Comparison of ENCODE assay signal across 37 cellular contexts in genomic region chr7:51148216-51148615, GRCh38.
DNase-seq lines count a peak whose midpoint lies in the region; ATAC-seq, FAIRE-seq and TF ChIP-seq lines count a peak whose summit lies in the region.
"Had no signal": no experiment of that assay in that cellular context is flagged by ENCODE, and none has a peak within 500 bp of the region (broad histone marks: within the 10 kb centered on the region; RNA-seq: fewer than 3 reads in every experiment).

No MANE protein-coding gene starts in this region.

- H3K9me3 ChIP-seq in H1 (ENCODE audit: insufficient read depth in 2 of 2, low read depth in 1 of 2, low read length in 1 of 2) (no peaks in the 10 kb centered on the region; a peak in 1 of 4 replicates), lung (ENCODE audit: control insufficient read depth in 2 of 2, insufficient read depth in 1 of 2, low read length in 1 of 2) (peaks cover 0 to 7% of the 10 kb centered on the region in 2 donors)
- H3K9me3 ChIP-seq: BE2C had no signal

- TF ChIP-seq CTCF in H1 (IDR thresholded peaks at IDR 0.05; ENCODE audit: control extremely low read depth in 1 of 3, insufficient read depth in 1 of 3, low read depth in 1 of 3, low read length in 3 of 3) (no peak), lung (IDR thresholded peaks at IDR 0.05; ENCODE audit: control extremely low read depth, extremely low read depth) (no peak)

- no peak overlapping the region for H4K91ac ChIP-seq in H1 (replicated peaks; ENCODE audit: insufficient read length, low read length)

- peaks cover 0 to 6% (median 4%) of the 10 kb centered on the region in 4 experiments; a peak in 5 of 7 replicates for H3K4me1 ChIP-seq in H1 (replicated peaks in 1 of 4; ENCODE audit: control insufficient read depth in 3 of 4, insufficient read depth in 4 of 4, low read length in 3 of 4)
- no peaks in the 10 kb centered on the region for H3K4me1 ChIP-seq in lung (ENCODE audit: control insufficient read depth in 2 of 2, insufficient read depth in 2 of 2, low read length in 2 of 2)
- H3K4me1 ChIP-seq: A549, BE2C, Caco-2 had no signal

- H2AK5ac ChIP-seq in H1 (ENCODE audit: low read depth, low read length) = peak overlapping the region; percentile 24; the same call in 1 of the 2 replicates

- H3K4me3 Mint-ChIP-seq in activated naive CD4-positive, alpha-beta T cell treated with anti-CD3 and anti-CD28 coated beads, Interleukin-2, amount 10 ng/mL, durations not matched to agents 7 days and 5 days = no peak overlapping the region
- H3K4me3 Mint-ChIP-seq: B cell; CD14-positive monocyte; CD4-positive, alpha-beta memory T cell; CD4-positive, alpha-beta T cell; CD4-positive, CD25-positive, alpha-beta regulatory T cell; CD8-positive, alpha-beta memory T cell; CD8-positive, alpha-beta T cell had no signal

- no peaks in the 10 kb centered on the region for H4K20me1 ChIP-seq in H1 (replicated peaks in 1 of 2; ENCODE audit: control insufficient read depth in 1 of 2, insufficient read depth in 2 of 2, low read length in 2 of 2)
- H4K20me1 ChIP-seq: BLaER1; BLaER1 treated with 17β-estradiol and CSF1 and Interleukin-3, amounts not matched to agents 10 nM and 100 nM had no signal

- no peak for FAIRE-seq in H1 (lab: Jason Lieb, UNC)
- FAIRE-seq: A204.1, A549, D721Med had no signal

- H3K4me3 ChIP-seq in H1 (ENCODE audit: extremely low read depth in 1 of 4, insufficient read depth in 2 of 4, low read depth in 3 of 4, low read length in 4 of 4) (no peak overlapping the region), lung (no peak overlapping the region)
- H3K4me3 ChIP-seq: A549, BLaER1 had no signal

- no peak for TF ChIP-seq RAD21 in H1 (IDR thresholded peaks at IDR 0.05 in 1 of 2, conservative IDR thresholded peaks at IDR 0.05 in 1 of 2; ENCODE audit: low read depth in 2 of 2, low read length in 2 of 2)

- H3K36me3 Mint-ChIP-seq in activated naive CD4-positive, alpha-beta T cell treated with anti-CD3 and anti-CD28 coated beads, Interleukin-2, amount 10 ng/mL, durations not matched to agents 7 days and 5 days = no peaks in the 10 kb centered on the region
- H3K36me3 Mint-ChIP-seq: CD14-positive monocyte; CD4-positive, alpha-beta memory T cell; CD4-positive, CD25-positive, alpha-beta regulatory T cell; CD8-positive, alpha-beta memory T cell; CD8-positive, alpha-beta T cell had no signal

- no peaks in the 10 kb centered on the region for H3K4me1 Mint-ChIP-seq in activated naive CD4-positive, alpha-beta T cell treated with anti-CD3 and anti-CD28 coated beads, Interleukin-2, amount 10 ng/mL, durations not matched to agents 7 days and 5 days
- H3K4me1 Mint-ChIP-seq: B cell; CD14-positive monocyte; CD4-positive, alpha-beta memory T cell; CD4-positive, CD25-positive, alpha-beta regulatory T cell; CD8-positive, alpha-beta memory T cell had no signal

- H3K56ac ChIP-seq in H1 (replicated peaks; ENCODE audit: insufficient read length, low read depth, low read length) = no peak overlapping the region

- H4K5ac ChIP-seq in H1 (ENCODE audit: insufficient read length, low read depth, low read length) = no peak overlapping the region

- peak overlapping the region; percentile 25; the same call in 1 of the 2 replicates for H3K27ac ChIP-seq in H1 (ENCODE audit: low read depth, low read length)
- no peak overlapping the region for H3K27ac ChIP-seq in lung (ENCODE audit: low read depth in 1 of 2, low read length in 1 of 2)
- H3K27ac ChIP-seq: 22Rv1; A549; BLaER1; BLaER1 treated with 17β-estradiol and CSF1 and Interleukin-3, amounts not matched to agents 10 nM and 100 nM; C4-2B had no signal

- no peaks in the 10 kb centered on the region for H3K79me1 ChIP-seq in H1 (ENCODE audit: low read depth, low read length)

- no peak overlapping the region for H3K4me2 ChIP-seq in H1 (ENCODE audit: insufficient read depth in 1 of 2, low read depth in 2 of 2, low read length in 2 of 2)
- H3K4me2 ChIP-seq: A549; BLaER1; BLaER1 treated with 17β-estradiol and CSF1 and Interleukin-3, amounts not matched to agents 10 nM and 100 nM had no signal

- H2BK20ac ChIP-seq in H1 (ENCODE audit: low read length) = 0 out of 2 replicates have a peak overlapping the region, but pooled peaks have one; percentile 61

- H2BK12ac ChIP-seq in H1 (ENCODE audit: low read depth, low read length) = 0 out of 2 replicates have a peak overlapping the region, but pooled peaks have one; percentile 50

- 88% methylated on average over 6 of the region's 6 CpGs; no CpG with 5 or more reads in 1 of the 2 experiments for WGBS in H1 (ENCODE audit: extremely low coverage in 1 of 2, insufficient coverage in 1 of 2, insufficient read length in 1 of 2, insufficient replicate concordance in 2 of 2, low coverage in 1 of 2, low lambda C conversion rate in 2 of 2, missing lambda C conversion rate in 1 of 2), 2 experiments
- 95 to 97% methylated on average over 6 of the region's 6 CpGs for WGBS in lung, 2 donors

- H3K23ac ChIP-seq in H1 (ENCODE audit: insufficient read length) = no peak overlapping the region

- H3K36me3 ChIP-seq in H1 (ENCODE audit: control insufficient read depth in 2 of 4, insufficient read depth in 4 of 4, low read length in 3 of 4) = 0 out of 8 replicates have a peak, but pooled peaks cover 0 to 4% (median 0%) of the 10 kb centered on the region in 4 experiments
- no peaks in the 10 kb centered on the region for H3K36me3 ChIP-seq in lung (ENCODE audit: control insufficient read depth in 2 of 2, insufficient read depth in 2 of 2, low read length in 2 of 2)
- H3K36me3 ChIP-seq: BE2C had no signal

- ATAC-seq in lung (ENCODE audit: insufficient read depth, low FRiP score) (no peak), GM18498 (IDR thresholded peaks at IDR 0.05; ENCODE audit: unreplicated experiment) (no peak)
- ATAC-seq: A549; CD8-positive, alpha-beta T cell had no signal

- peak overlapping the region; percentile 40 for H3K27ac Mint-ChIP-seq in activated naive CD4-positive, alpha-beta T cell treated with anti-CD3 and anti-CD28 coated beads, Interleukin-2, amount 10 ng/mL, durations not matched to agents 7 days and 5 days
- H3K27ac Mint-ChIP-seq: B cell; CD14-positive monocyte; CD4-positive, alpha-beta memory T cell; CD4-positive, alpha-beta T cell; CD4-positive, CD25-positive, alpha-beta regulatory T cell; CD8-positive, alpha-beta memory T cell; CD8-positive, alpha-beta T cell had no signal

- no peak overlapping the region for H3K18ac ChIP-seq in H1 (ENCODE audit: extremely low read depth, low read length)

- H3K27me3 ChIP-seq in H1 (replicated peaks in 1 of 4; ENCODE audit: control insufficient read depth in 3 of 4, extremely low read depth in 1 of 4, insufficient read depth in 3 of 4, low read length in 3 of 4) (no peaks in the 10 kb centered on the region), lung (ENCODE audit: control insufficient read depth, insufficient read depth) (no peaks in the 10 kb centered on the region)
- H3K27me3 ChIP-seq: BLaER1; BLaER1 treated with 17β-estradiol and CSF1 and Interleukin-3, amounts not matched to agents 10 nM and 100 nM had no signal

- no peak overlapping the region for H3K4ac ChIP-seq in H1 (replicated peaks; ENCODE audit: insufficient read length, low read depth, low read length)

- H3K27me3 Mint-ChIP-seq in activated naive CD4-positive, alpha-beta T cell treated with anti-CD3 and anti-CD28 coated beads, Interleukin-2, amount 10 ng/mL, durations not matched to agents 7 days and 5 days = peaks cover 4% of the 10 kb centered on the region

- TF ChIP-seq EP300 in H1 (IDR thresholded peaks at IDR 0.05; ENCODE audit: borderline replicate concordance in 1 of 2, low read depth in 2 of 2, low read length in 2 of 2) = no peak

- H3K9me3 Mint-ChIP-seq in activated naive CD4-positive, alpha-beta T cell treated with anti-CD3 and anti-CD28 coated beads, Interleukin-2, amount 10 ng/mL, durations not matched to agents 7 days and 5 days = peaks cover 11% of the 10 kb centered on the region

- CTCF ChIA-PET in activated naive CD4-positive, alpha-beta T cell treated with anti-CD3 and anti-CD28 coated beads, Interleukin-2, amount 10 ng/mL, durations not matched to agents 7 days and 5 days (lab: Charles Lee) = interaction anchor here (1.0 kb wide), 1 partner anchor 14 kb away, joined by 3 read pairs; no protein-coding TSS in a partner anchor
- CTCF ChIA-PET in H1 (lab: Charles Lee; ENCODE audit: partially characterized antibody) = interaction anchor here (0.6 to 3.0 kb wide), 4 partner anchors 13 to 534 kb away, joined by 3 to 27 read pairs (median 4); no protein-coding TSS in a partner anchor

- no peaks in the 10 kb centered on the region for H3K23me2 ChIP-seq in H1 (ENCODE audit: low read depth, low read length)

- no peak for TF ChIP-seq POLR2A in H1 (IDR thresholded peaks at IDR 0.05; ENCODE audit: control extremely low read depth in 1 of 2, low read depth in 2 of 2, low read length in 2 of 2)

- no peak overlapping the region for H2BK120ac ChIP-seq in H1 (replicated peaks; ENCODE audit: low read depth, low read length)

- no peak overlapping the region for H4K8ac ChIP-seq in H1 (ENCODE audit: extremely low read depth, insufficient read depth, low read length)

- no peak overlapping the region for H2AFZ ChIP-seq in H1 (ENCODE audit: low read length)

- no peaks in the 10 kb centered on the region for H3K79me2 ChIP-seq in H1 (ENCODE audit: control insufficient read depth in 1 of 2, insufficient read depth in 2 of 2, low read length in 2 of 2)

- no peak overlapping the region for H3K9ac ChIP-seq in H1 (replicated peaks in 1 of 4; ENCODE audit: extremely low read depth in 1 of 4, low read depth in 3 of 4, low read length in 3 of 4)
- H3K9ac ChIP-seq: BLaER1; BLaER1 treated with 17β-estradiol and CSF1 and Interleukin-3, amounts not matched to agents 10 nM and 100 nM had no signal

- POLR2A ChIA-PET in H1 (lab: Charles Lee; ENCODE audit: partially characterized antibody) = no interaction called here

- no peak overlapping the region for H2BK15ac ChIP-seq in H1 (ENCODE audit: low read length)

- H2BK5ac ChIP-seq in H1 (ENCODE audit: low read depth, low read length) = no peak overlapping the region

- peak; percentile 19 for DNase-seq in activated CD8-positive, alpha-beta memory T cell treated with anti-CD3 and anti-CD28 coated beads for 24 hours
- DNase-seq in activated CD8-positive, alpha-beta memory T cell treated with anti-CD3 and anti-CD28 coated beads, Interleukin-2, amount 50 U/mL, for 4 hours = no peak
- DNase-seq in activated naive CD4-positive, alpha-beta T cell treated with anti-CD3 and anti-CD28 coated beads, Interleukin-2, amount 10 ng/mL, durations not matched to agents 7 days and 5 days = no peak
- no peak for DNase-seq in activated naive CD4-positive, alpha-beta T cell treated with Interleukin-2 at 50 U/mL for 16 hours
- peak in 1 of 2 experiments; percentile 27 for DNase-seq in H1 (ENCODE audit: low read depth in 1 of 2, low spot score in 2 of 2)
- DNase-seq in lung (ENCODE audit: low spot score) = peak; percentile 24
- no peak for DNase-seq in NOMO-1 (lab: John Stamatoyannopoulos, UW; ENCODE audit: unreplicated experiment in 2 of 2)
- DNase-seq: 8988T; ACHN; AML-193; BE2C; C1 segment of cervical spinal cord; Caco-2; Calu3; CD4-positive, alpha-beta memory T cell; CD4-positive, alpha-beta T cell; CD4-positive, CD25-positive, alpha-beta regulatory T cell; CD8-positive, alpha-beta memory T cell; CD8-positive, alpha-beta T cell; COR-L47; DMS 273 treated with DMSO at 0.1 percent for 48 hours; DMS153; DMS53; DMS79; DMS79 treated with DMSO at 0.1 percent for 48 hours; DND-41; EL had no signal

- H3K14ac ChIP-seq in H1 (ENCODE audit: insufficient read length) = no peak overlapping the region

Comparison
In these comparisons a context has a peak if more than half of its experiments do, and no peak if none do; other contexts are left out.
1. DNase-seq: peak in activated CD8-positive, alpha-beta memory T cell treated with anti-CD3 and anti-CD28 coated beads for 24 hours (single experiment) and lung (single experiment); none in activated CD8-positive, alpha-beta memory T cell treated with anti-CD3 and anti-CD28 coated beads, Interleukin-2, amount 50 U/mL, for 4 hours (single experiment), activated naive CD4-positive, alpha-beta T cell treated with anti-CD3 and anti-CD28 coated beads, Interleukin-2, amount 10 ng/mL, durations not matched to agents 7 days and 5 days (single experiment), activated naive CD4-positive, alpha-beta T cell treated with Interleukin-2 at 50 U/mL for 16 hours (single experiment) and NOMO-1 (0 of 2).